In genomic region chr17:50834126-50834785, GRCh38 we compare ENCODE assay signal across 19 cellular contexts. TPM values are rescaled to one million over a fixed set of nuclear protein-coding genes. Genes with fewer than 3 reads are reported as not detected.
A peak's percentile ranks its signal among the peaks of the same experiment; 100 is the strongest.
DNase-seq lines count a peak whose midpoint lies in the region; ATAC-seq and TF ChIP-seq lines count a peak whose summit lies in the region.
"Had no signal": no experiment of that assay in that cellular context is flagged by ENCODE, and none has a peak within 500 bp of the region (broad histone marks: within the 10 kb centered on the region; RNA-seq: fewer than 3 reads in every experiment).

No MANE protein-coding gene starts in this region.

- H3K27ac ChIP-seq in cardiac muscle cell (peak overlapping the region; percentile 22), tibial artery (no peak overlapping the region)
- H3K27ac ChIP-seq: RWPE1 had no signal

- no peak for ATAC-seq in HG03442 (IDR thresholded peaks at IDR 0.05; ENCODE audit: unreplicated experiment)
- ATAC-seq: activated naive CD8-positive, alpha-beta T cell treated with anti-CD3 and anti-CD28 coated beads, Interleukin-2, amount 50 U/mL, for 24 hours; naive thymus-derived CD4-positive, alpha-beta T cell; stimulated activated effector memory CD8-positive, alpha-beta T cell treated with anti-CD3 and anti-CD28 coated beads, Interleukin-12 subunit alpha, Interleukin-12 subunit beta, amount 100 ng/mL, for 72 hours had no signal

- no peak for DNase-seq in cardiac muscle cell (ENCODE audit: low read depth in 1 of 2, low spot score in 1 of 2)
- no peak for DNase-seq in cardiac septum (ENCODE audit: low spot score)
- peak; percentile 82 for DNase-seq in chondrocyte (ENCODE audit: low spot score)
- no peak for DNase-seq in nephron progenitor cell
- DNase-seq in tibial artery = peak in 1 of 2 donors; percentile 50
- no peak for DNase-seq in ACHN
- no peak for DNase-seq in NCI-H226
- DNase-seq: activated CD4-positive, alpha-beta T cell treated with anti-CD3 and anti-CD28 coated beads for 48 hours; activated naive CD8-positive, alpha-beta T cell treated with anti-CD3 and anti-CD28 coated beads, Interleukin-2, amount 50 U/mL, for 24 hours; hippocampal formation; Kasumi-1; left colon; naive thymus-derived CD4-positive, alpha-beta T cell; NCI-H69; T-helper 2 cell had no signal

- H3K27ac Mint-ChIP-seq in chondrocyte (ENCODE audit: unreplicated experiment) (peak overlapping the region; percentile 41), nephron progenitor cell (no peak overlapping the region)
- H3K27ac Mint-ChIP-seq: activated naive CD8-positive, alpha-beta T cell treated with anti-CD3 and anti-CD28 coated beads, Interleukin-2, amount 50 U/mL, for 24 hours; naive thymus-derived CD4-positive, alpha-beta T cell; stimulated activated effector memory CD8-positive, alpha-beta T cell treated with anti-CD3 and anti-CD28 coated beads, Interleukin-12 subunit alpha, Interleukin-12 subunit beta, amount 100 ng/mL, for 72 hours had no signal

- no peaks in the 10 kb centered on the region for H3K27me3 ChIP-seq in cardiac muscle cell
- peaks cover 0 to 11% of the 10 kb centered on the region in 2 donors for H3K27me3 ChIP-seq in tibial artery

- H3K4me1 Mint-ChIP-seq in chondrocyte (ENCODE audit: low read depth) (peaks cover 36% of the 10 kb centered on the region), nephron progenitor cell (peaks cover 78% of the 10 kb centered on the region)
- H3K4me1 Mint-ChIP-seq: activated naive CD8-positive, alpha-beta T cell treated with anti-CD3 and anti-CD28 coated beads, Interleukin-2, amount 50 U/mL, for 24 hours had no signal

- H3K4me3 Mint-ChIP-seq in chondrocyte (ENCODE audit: unreplicated experiment) (peak overlapping the region; percentile 65), nephron progenitor cell (peak overlapping the region; percentile 64)
- H3K4me3 Mint-ChIP-seq: activated naive CD8-positive, alpha-beta T cell treated with anti-CD3 and anti-CD28 coated beads, Interleukin-2, amount 50 U/mL, for 24 hours; naive thymus-derived CD4-positive, alpha-beta T cell; stimulated activated effector memory CD8-positive, alpha-beta T cell treated with anti-CD3 and anti-CD28 coated beads, Interleukin-12 subunit alpha, Interleukin-12 subunit beta, amount 100 ng/mL, for 72 hours had no signal

- H3K9me3 Mint-ChIP-seq in chondrocyte (ENCODE audit: low read depth) (no peaks in the 10 kb centered on the region), nephron progenitor cell (no peaks in the 10 kb centered on the region)
- H3K9me3 Mint-ChIP-seq: activated naive CD8-positive, alpha-beta T cell treated with anti-CD3 and anti-CD28 coated beads, Interleukin-2, amount 50 U/mL, for 24 hours; naive thymus-derived CD4-positive, alpha-beta T cell; stimulated activated effector memory CD8-positive, alpha-beta T cell treated with anti-CD3 and anti-CD28 coated beads, Interleukin-12 subunit alpha, Interleukin-12 subunit beta, amount 100 ng/mL, for 72 hours had no signal

- peaks cover 24% of the 10 kb centered on the region for H3K4me1 ChIP-seq in cardiac muscle cell (ENCODE audit: low read depth)
- H3K4me1 ChIP-seq in tibial artery = peaks cover 0 to 29% (median 15%) of the 10 kb centered on the region in 4 donors

- H3K27me3 Mint-ChIP-seq in chondrocyte (ENCODE audit: low read depth) (no peaks in the 10 kb centered on the region), nephron progenitor cell (ENCODE audit: low read depth, poor library complexity) (peaks cover 7% of the 10 kb centered on the region)

- H3K36me3 Mint-ChIP-seq in chondrocyte (ENCODE audit: low read depth) (no peaks in the 10 kb centered on the region), nephron progenitor cell (ENCODE audit: low read depth) (no peaks in the 10 kb centered on the region)
- H3K36me3 Mint-ChIP-seq: naive thymus-derived CD4-positive, alpha-beta T cell; stimulated activated effector memory CD8-positive, alpha-beta T cell treated with anti-CD3 and anti-CD28 coated beads, Interleukin-12 subunit alpha, Interleukin-12 subunit beta, amount 100 ng/mL, for 72 hours had no signal

- TF ChIP-seq CTCF in cardiac muscle cell (IDR thresholded peaks at IDR 0.05; ENCODE audit: low read depth, low read length) = no peak
- TF ChIP-seq CTCF in chondrocyte (IDR thresholded peaks at IDR 0.05) = no peak
- no peak for TF ChIP-seq CTCF in nephron progenitor cell (IDR thresholded peaks at IDR 0.05)
- TF ChIP-seq CTCF in tibial artery (IDR thresholded peaks at IDR 0.05) = no peak

- intact Hi-C loops in cardiac septum (cut with DNase I) = no loop called here
- intact Hi-C loops in tibial artery (cut with DNase I; ENCODE audit: low total_unique reads) = no loop called here

- H3K9me3 ChIP-seq in cardiac muscle cell (ENCODE audit: low read depth) (no peaks in the 10 kb centered on the region), tibial artery (no peaks in the 10 kb centered on the region)

- H3K36me3 ChIP-seq in cardiac muscle cell = no peaks in the 10 kb centered on the region
- no peaks in the 10 kb centered on the region for H3K36me3 ChIP-seq in tibial artery

- H3K4me3 ChIP-seq in cardiac muscle cell (no peak overlapping the region), tibial artery (peak overlapping the region; percentile 38 to 55)

- in situ Hi-C loops in ACHN (cut with HindIII; ENCODE audit: low pct_ligation_motif_present, low pct_unique_long_range_greater_than_20kb, low sequenced_read_pairs) = no loop called here

RNA-seq across cellular contexts. Expression of gene WFIKKN2, which starts 1.1 kb away (rescaled TPM):
- total RNA-seq in cardiac muscle cell (0.18 TPM in 1 of 2 replicates, not detected in the other), cardiac septum (0.19 TPM), chondrocyte (0.12 to 0.15 TPM in 2 of 3 replicates, not detected in the other)
- 0.34 and 0.40 TPM in 2 replicates for polyA plus RNA-seq in cardiac muscle cell
- total RNA-seq: H4; naive thymus-derived CD4-positive, alpha-beta T cell had no signal
- polyA plus RNA-seq: naive thymus-derived CD4-positive, alpha-beta T cell had no signal

RNA-seq across cellular contexts. Expression of gene TOB1, which starts 31.9 kb away (rescaled TPM):
- 17.1 and 35.4 TPM in 2 replicates for total RNA-seq in cardiac muscle cell
- polyA plus RNA-seq in cardiac muscle cell = 29.9 and 46.1 TPM in 2 replicates
- total RNA-seq in cardiac septum = 71.1 TPM
- 29.6 to 44.8 TPM (median 36.6 TPM) in 3 replicates for total RNA-seq in chondrocyte
